Comparison of ENCODE assay signal across 4 cellular contexts in the genomic region with DNA sequence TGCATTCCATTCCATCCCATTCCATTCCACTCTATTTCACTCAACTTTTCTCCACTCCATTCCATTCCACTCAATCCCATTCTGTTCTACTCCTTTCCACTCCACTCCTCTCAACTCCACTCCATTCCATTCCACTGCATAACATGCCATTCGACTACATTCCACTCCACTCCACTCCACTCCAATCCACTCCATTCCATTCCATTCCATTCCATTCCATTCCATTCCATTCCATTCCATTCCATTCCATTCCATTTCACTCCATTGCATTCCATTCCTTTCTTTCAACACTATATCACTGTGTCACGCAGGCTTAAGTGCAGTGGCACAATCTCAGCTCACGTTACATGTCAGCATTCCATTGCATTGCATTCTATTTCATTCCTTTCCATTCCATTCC.
DNase-seq lines count a peak whose midpoint lies in the region; ATAC-seq and TF ChIP-seq lines count a peak whose summit lies in the region.
"Not testable (repeated sequence)": the region's sequence is repeated elsewhere in the genome, so short reads cannot be mapped to it uniquely, and the experiment has no call there.

No MANE protein-coding gene starts in this region.

- peak overlapping the region; percentile 0 for H3K4me3 Mint-ChIP-seq in endothelial cell (ENCODE audit: unreplicated experiment)
- H3K4me3 Mint-ChIP-seq in glutamatergic neuron (ENCODE audit: unreplicated experiment) = not testable (repeated sequence)

- H3K36me3 ChIP-seq in upper lobe of right lung = not testable (repeated sequence)

- H3K27ac Mint-ChIP-seq in endothelial cell (ENCODE audit: unreplicated experiment) (peak overlapping the region; percentile 0), glutamatergic neuron (ENCODE audit: unreplicated experiment) (peak overlapping the region; percentile 1)

- ATAC-seq in GM19324 (IDR thresholded peaks at IDR 0.05; ENCODE audit: low FRiP score, unreplicated experiment) (peak; percentile 51), upper lobe of right lung (peak; percentile 59)

- not testable (repeated sequence) for DNase-seq in endothelial cell (ENCODE audit: low spot score); glutamatergic neuron; upper lobe of right lung

- H3K27me3 Mint-ChIP-seq in endothelial cell (ENCODE audit: unreplicated experiment) (peaks cover 27% of the 10 kb centered on the region), glutamatergic neuron (ENCODE audit: unreplicated experiment) (peaks cover 45% of the 10 kb centered on the region)

- H3K27me3 ChIP-seq in upper lobe of right lung = not testable (repeated sequence)

- intact Hi-C loops in upper lobe of right lung (cut with DNase I) = not testable (repeated sequence)

- H3K9me3 Mint-ChIP-seq in endothelial cell (ENCODE audit: unreplicated experiment) (peaks cover 84% of the 10 kb centered on the region), glutamatergic neuron (ENCODE audit: unreplicated experiment) (peaks cover 65% of the 10 kb centered on the region)

- peaks cover 74% of the 10 kb centered on the region for H3K36me3 Mint-ChIP-seq in endothelial cell (ENCODE audit: low read depth, unreplicated experiment)
- H3K36me3 Mint-ChIP-seq in glutamatergic neuron (ENCODE audit: unreplicated experiment) = peaks cover 49% of the 10 kb centered on the region

- not testable (repeated sequence) for TF ChIP-seq CTCF in endothelial cell (IDR thresholded peaks at IDR 0.05; ENCODE audit: unreplicated experiment); glutamatergic neuron (IDR thresholded peaks at IDR 0.05; ENCODE audit: partially characterized antibody, unreplicated experiment); upper lobe of right lung (IDR thresholded peaks at IDR 0.05)

- H3K9me3 ChIP-seq in upper lobe of right lung = not testable (repeated sequence)

- not testable (repeated sequence) for H3K4me3 ChIP-seq in upper lobe of right lung

- not testable (repeated sequence) for H3K27ac ChIP-seq in upper lobe of right lung

- not testable (repeated sequence) for H3K4me1 Mint-ChIP-seq in endothelial cell (ENCODE audit: unreplicated experiment); glutamatergic neuron (ENCODE audit: low read depth, unreplicated experiment)

- H3K4me1 ChIP-seq in upper lobe of right lung = not testable (repeated sequence)
